In genomic region chr15:69462493-69463181, GRCh38 we compare ENCODE assay signal across 8 cellular contexts.
A peak's percentile ranks its signal among the peaks of the same experiment; 100 is the strongest.
DNase-seq lines count a peak whose midpoint lies in the region; ATAC-seq, FAIRE-seq and TF ChIP-seq lines count a peak whose summit lies in the region.

No MANE protein-coding gene starts in this region.

- peak; percentile 78 for TF ChIP-seq CTCF in AG10803 (conservative IDR thresholded peaks at IDR 0.05; ENCODE audit: low read length)

- peak; percentile 47 for FAIRE-seq in islet of Langerhans (lab: Jason Lieb, UNC)

- ATAC-seq in GM19023 (IDR thresholded peaks at IDR 0.05; ENCODE audit: unreplicated experiment) (peak; percentile 94), HG03280 (IDR thresholded peaks at IDR 0.05; ENCODE audit: unreplicated experiment) (peak; percentile 93)

- H3K4me3 ChIP-seq in AG10803 (ENCODE audit: low read length): peak overlapping the region; percentile 69

- peak; percentile 98 for DNase-seq in AG10803 (ENCODE audit: low read depth)
- DNase-seq in NCI-H345 treated with DMSO at 0.1 percent for 48 hours (lab: John Stamatoyannopoulos, UW; ENCODE audit: unreplicated experiment): peak; percentile 81
- peak; percentile 85 for DNase-seq in activated CD4-positive, CD25-positive, alpha-beta regulatory T cell treated with anti-CD3 and anti-CD28 coated beads, Interleukin-2, amount 50 U/mL, for 16 hours (ENCODE audit: low read depth, low spot score)
- peak; percentile 99 for DNase-seq in cerebellar cortex (ENCODE audit: low spot score)
- DNase-seq in stimulated activated CD4-positive, alpha-beta T cell treated with anti-CD3 and anti-CD28 coated beads, Interleukin-12 subunit alpha, Interleukin-12 subunit beta, amount 100 ng/mL, for 24 hours (ENCODE audit: low read depth in 2 of 2): peak; percentile 81 to 90

Comparison
In these comparisons a context has a peak if more than half of its experiments do, and no peak if none do; other contexts are left out.
1. Peak in every context shown above with its lines: DNase-seq, ATAC-seq and H3K4me3 ChIP-seq.